ENCODE assay signal across 8 cellular contexts in genomic region chr3:185549111-185549510, GRCh38. TPM values are rescaled to one million over a fixed set of nuclear protein-coding genes. Genes with fewer than 3 reads are reported as not detected.
DNase-seq lines count a peak whose midpoint lies in the region; ATAC-seq, FAIRE-seq and TF ChIP-seq lines count a peak whose summit lies in the region.

No MANE protein-coding gene starts in this region.

- H3K4me1 Mint-ChIP-seq in T-helper 17 cell: peaks cover 3% of the 10 kb centered on the region

- DNase-seq in A673 (ENCODE audit: low spot score) (peak; percentile 92), HTR-8/SVneo (ENCODE audit: insufficient read length, low spot score) (peak; percentile 85), breast epithelium (ENCODE audit: low spot score in 2 of 2) (peak in 1 of 2 donors; percentile 37), left lung (no peak), GM13976 (ENCODE audit: low spot score) (no peak), NCI-H345 (lab: John Stamatoyannopoulos, UW) (no peak), T-helper 17 cell (no peak)

- H3K27me3 Mint-ChIP-seq in T-helper 17 cell: peaks cover 6% of the 10 kb centered on the region

- H3K27ac ChIP-seq in A673 (ENCODE audit: low read depth, low read length, poor library complexity, severe bottlenecking): peak overlapping the region; percentile 63
- peak overlapping the region; percentile 67 to 88 for H3K27ac ChIP-seq in breast epithelium
- peak overlapping the region; percentile 57 to 65 for H3K27ac ChIP-seq in left lung

- POLR2A ChIA-PET in A673 (lab: Charles Lee; ENCODE audit: low non-redundant PET): no interaction called here

- H3K4me3 ChIP-seq in A673 (ENCODE audit: low read depth, low read length, poor library complexity, severe bottlenecking): no peak overlapping the region
- peak overlapping the region in 1 of 3 donors; percentile 24 for H3K4me3 ChIP-seq in breast epithelium
- H3K4me3 ChIP-seq in left lung: no peak overlapping the region

- FAIRE-seq in HTR-8/SVneo (lab: Jason Lieb, UNC): no peak

- H3K36me3 ChIP-seq in A673 (ENCODE audit: insufficient read depth, low read length, poor library complexity, severe bottlenecking): no peaks in the 10 kb centered on the region
- no peaks in the 10 kb centered on the region for H3K36me3 ChIP-seq in breast epithelium
- no peaks in the 10 kb centered on the region for H3K36me3 ChIP-seq in left lung

- no peaks in the 10 kb centered on the region for H3K9me3 ChIP-seq in A673 (ENCODE audit: low read depth, low read length, poor library complexity, severe bottlenecking)
- no peaks in the 10 kb centered on the region for H3K9me3 ChIP-seq in breast epithelium
- H3K9me3 ChIP-seq in left lung: no peaks in the 10 kb centered on the region
- no peaks in the 10 kb centered on the region for H3K9me3 ChIP-seq in T-helper 17 cell (ENCODE audit: control insufficient read depth, low read length, poor library complexity, severe bottlenecking)

- in situ Hi-C loops in GM13976 (cut with MboI; ENCODE audit: low sequenced_read_pairs, unreplicated experiment): no loop called here

- CTCF ChIA-PET in A673 (lab: Charles Lee): interaction anchor here (0.7 kb wide), 1 partner anchor 123 kb away, joined by 3 read pairs; no protein-coding TSS in a partner anchor

- no peak for TF ChIP-seq POLR2A in breast epithelium (IDR thresholded peaks at IDR 0.05)

- TF ChIP-seq CTCF in A673 (conservative IDR thresholded peaks at IDR 0.05; ENCODE audit: low read depth, low read length) (no peak), breast epithelium (IDR thresholded peaks at IDR 0.05) (no peak), left lung (IDR thresholded peaks at IDR 0.05) (no peak), GM13976 (IDR thresholded peaks at IDR 0.05; ENCODE audit: borderline replicate concordance, control extremely low read depth, extremely low read depth, insufficient read depth, missing control alignments) (no peak)

- no peak overlapping the region for H3K4me3 Mint-ChIP-seq in T-helper 17 cell

- peak; percentile 55 for ATAC-seq in left lung
- ATAC-seq in GM19455 (IDR thresholded peaks at IDR 0.05; ENCODE audit: unreplicated experiment): no peak
- ATAC-seq in T-helper 17 cell: no peak

- H3K27ac Mint-ChIP-seq in T-helper 17 cell: no peak overlapping the region

- BruUV-seq in A673 (replicated peaks; lab: Mats Ljungman, UMichigan): no TSS peak

- intact Hi-C loops in A673 (cut with micrococcal nuclease; ENCODE audit: unreplicated experiment) (no loop called here), breast epithelium (cut with DNase I; ENCODE audit: low total_unique reads) (no loop called here), left lung (cut with DNase I) (no loop called here)

- H3K27me3 ChIP-seq in A673 (replicated peaks; ENCODE audit: insufficient read depth, low read depth, low read length, poor library complexity) (no peaks in the 10 kb centered on the region), breast epithelium (no peaks in the 10 kb centered on the region), left lung (no peaks in the 10 kb centered on the region)

- peaks cover 29% of the 10 kb centered on the region for H3K4me1 ChIP-seq in A673 (ENCODE audit: insufficient read depth, low read length, poor library complexity, severe bottlenecking)
- H3K4me1 ChIP-seq in breast epithelium: no peaks in the 10 kb centered on the region
- H3K4me1 ChIP-seq in left lung: no peaks in the 10 kb centered on the region

- H3K36me3 Mint-ChIP-seq in T-helper 17 cell (ENCODE audit: low read depth): no peaks in the 10 kb centered on the region

RNA-seq across cellular contexts. Expression of gene LIPH, which starts 3.3 kb away (rescaled TPM):
- total RNA-seq in A673 (2021): 6.2 and 12.1 TPM in 2 replicates
- 10 to 100 TPM in 1 of 3 donors, 1 to 10 TPM in 1, not detected in 1; 5.6 to 10.4 TPM for total RNA-seq in breast epithelium
- 10 to 100 TPM; 35.6 to 76.0 TPM for total RNA-seq in left lung
- total RNA-seq in T-helper 17 cell: 1 to 10 TPM in 1 of 2 donors, under 1 TPM in 1; 0.32 to 1.7 TPM

RNA-seq across cellular contexts. Expression of gene SENP2, which starts 37.0 kb away (rescaled TPM):
- total RNA-seq in A673 (2021) (43.4 and 48.3 TPM in 2 replicates), breast epithelium (10 to 100 TPM; 32.0 to 45.2 (median 34.4) TPM), left lung (10 to 100 TPM; 31.6 to 34.0 TPM), T-helper 17 cell (10 to 100 TPM; 48.5 to 64.6 TPM)

RNA-seq across cellular contexts. Expression of gene TMEM41A, which starts 50.3 kb away (rescaled TPM):
- total RNA-seq in A673 (2021) (27.7 and 29.9 TPM in 2 replicates), breast epithelium (10 to 100 TPM; 11.5 to 22.2 (median 15.1) TPM), left lung (10 to 100 TPM; 26.3 to 28.4 TPM), T-helper 17 cell (10 to 100 TPM; 20.6 to 23.4 TPM)

Comparison
In these comparisons a context has a peak if more than half of its experiments do, and no peak if none do; other contexts are left out.
1. DNase-seq: peak in A673 (single experiment) and HTR-8/SVneo (single experiment); none in left lung (0 of 2), GM13976 (single experiment), NCI-H345 (single experiment) and T-helper 17 cell (0 of 3).
2. Peak in every context shown above with its lines, with median percentiles within 50 percentile points of each other: H3K27ac ChIP-seq.